9 cellular contexts compared by ENCODE assay signal in the genomic region with DNA sequence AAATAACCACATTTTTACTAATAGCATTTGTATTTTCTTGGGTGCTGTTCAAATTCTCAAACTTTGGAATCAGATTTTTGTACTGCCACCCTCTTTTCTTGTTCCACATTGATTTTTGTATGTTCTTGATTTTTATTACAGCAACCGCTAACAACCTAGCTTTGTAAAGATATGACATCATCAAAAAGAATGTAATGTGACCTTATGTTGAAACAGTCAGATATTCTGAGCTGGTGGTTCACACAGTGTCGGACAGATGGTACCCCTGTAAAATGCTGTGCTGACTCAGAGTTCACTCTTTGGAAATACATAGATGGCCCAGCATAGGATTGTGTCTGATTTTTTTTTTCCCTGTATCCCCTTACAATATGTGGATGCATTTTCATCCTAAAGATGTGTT.
DNase-seq lines count a peak whose midpoint lies in the region; ATAC-seq and TF ChIP-seq lines count a peak whose summit lies in the region.
"Had no signal": no experiment of that assay in that cellular context is flagged by ENCODE, and none has a peak within 500 bp of the region (broad histone marks: within the 10 kb centered on the region; RNA-seq: fewer than 3 reads in every experiment).

No MANE protein-coding gene starts in this region.

- peaks cover 61% of the 10 kb centered on the region for H4K20me1 ChIP-seq in PC-9 (ENCODE audit: insufficient read depth)

- intact Hi-C loops in PC-9 (cut with micrococcal nuclease; ENCODE audit: unreplicated experiment) (no loop called here), sciatic nerve (cut with DNase I) (no loop called here)

- no peak for TF ChIP-seq CTCF in PC-9 (conservative IDR thresholded peaks at IDR 0.05)
- no peak for TF ChIP-seq CTCF in fibroblast of pulmonary artery (IDR thresholded peaks at IDR 0.05; ENCODE audit: low read length, missing control alignments)

- CTCF ChIA-PET in PC-9 (lab: Charles Lee), result no interaction called here

- 0 out of 2 replicates have a peak overlapping the region, but pooled peaks have one; percentile 12 for H3K27ac ChIP-seq in PC-9

- H3K9me3 ChIP-seq in PC-9 (ENCODE audit: insufficient read depth, low read depth) (no peaks in the 10 kb centered on the region), HAP-1 (no peaks in the 10 kb centered on the region)

- in situ Hi-C loops in HAP-1 (cut with MboI; ENCODE audit: low sequenced_read_pairs), result no loop called here

- DNase-seq in H4 (ENCODE audit: low spot score), result peak; percentile 67
- peak in 1 of 2 experiments; percentile 46 for DNase-seq in PC-9
- peak; percentile 93 for DNase-seq in fibroblast of pulmonary artery (ENCODE audit: low read depth)
- no peak for DNase-seq in sciatic nerve (ENCODE audit: low spot score)
- no peak for DNase-seq in HAP-1 (ENCODE audit: low spot score in 2 of 2)
- DNase-seq in NCI-H1092 (lab: John Stamatoyannopoulos, UW), result no peak
- DNase-seq in retina, result no peak
- DNase-seq: activated T-cell treated with anti-CD3 and anti-CD28 coated beads for 4 hours had no signal

- H3F3A ChIP-seq in PC-9 (ENCODE audit: insufficient read depth, low read depth), result peaks cover 30% of the 10 kb centered on the region

- peaks cover 91% of the 10 kb centered on the region for H3K79me2 ChIP-seq in PC-9 (ENCODE audit: low read depth)

- H3K36me3 ChIP-seq in PC-9 (ENCODE audit: low read depth) (peaks cover 8% of the 10 kb centered on the region; the same call in 1 of the 2 replicates), HAP-1 (replicated peaks) (no peaks in the 10 kb centered on the region; the same call in 1 of the 2 replicates)

- H3K9me2 ChIP-seq in PC-9 (ENCODE audit: insufficient read depth), result no peaks in the 10 kb centered on the region

- no peak overlapping the region for H3K4me3 ChIP-seq in PC-9
- H3K4me3 ChIP-seq in fibroblast of pulmonary artery (replicated peaks; ENCODE audit: low read depth, low read length), result no peak overlapping the region
- no peak overlapping the region for H3K4me3 ChIP-seq in HAP-1

- H3K4me2 ChIP-seq in PC-9, result no peak overlapping the region

- H3K27me3 ChIP-seq in PC-9 (ENCODE audit: insufficient read depth, low read depth), result no peaks in the 10 kb centered on the region
- no peaks in the 10 kb centered on the region for H3K27me3 ChIP-seq in HAP-1 (ENCODE audit: low read depth)

- POLR2A ChIA-PET in PC-9 (lab: Charles Lee; ENCODE audit: unreplicated experiment), result no interaction called here

- no peak overlapping the region for H2AFZ ChIP-seq in PC-9

- H3K4me1 ChIP-seq in PC-9 (replicated peaks; ENCODE audit: insufficient read depth) (peaks cover 15% of the 10 kb centered on the region), HAP-1 (peaks cover 11% of the 10 kb centered on the region)

- ATAC-seq in sciatic nerve (peak; percentile 64), HG03196 (IDR thresholded peaks at IDR 0.05; ENCODE audit: unreplicated experiment) (no peak)

- no TSS peak for BruUV-seq in PC-9 (replicated peaks; lab: Mats Ljungman, UMichigan)

Comparison
In these comparisons a context has a peak if more than half of its experiments do, and no peak if none do; other contexts are left out.
1. DNase-seq: peak in H4 (single experiment) and fibroblast of pulmonary artery (single experiment); none in sciatic nerve (single experiment), HAP-1 (0 of 2), NCI-H1092 (single experiment) and retina (single experiment).